In the genomic region with DNA sequence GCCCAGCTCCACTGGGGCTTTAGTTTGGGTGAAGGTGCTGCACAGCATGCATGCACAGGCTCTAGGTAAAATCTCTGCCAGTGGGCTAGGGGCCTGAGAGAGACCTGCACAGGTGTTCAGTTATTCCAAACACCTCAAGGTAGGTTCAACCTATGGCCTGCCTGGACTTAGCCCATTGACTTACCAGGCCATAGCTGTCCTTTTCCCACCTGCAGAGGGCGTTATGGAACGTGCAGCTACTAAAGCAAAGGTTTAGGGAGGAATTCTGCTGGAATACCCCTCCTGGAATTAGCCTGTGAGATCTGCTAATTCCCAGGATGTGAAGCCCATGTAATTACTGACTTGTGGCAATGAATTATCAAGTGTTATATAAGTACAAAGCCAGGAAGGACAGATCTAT, we compare ENCODE assay signal across 13 cellular contexts. TPM values are rescaled to one million over a fixed set of nuclear protein-coding genes. Genes with fewer than 3 reads are reported as not detected.
DNase-seq lines count a peak whose midpoint lies in the region; ATAC-seq and TF ChIP-seq lines count a peak whose summit lies in the region.
"Had no signal": no experiment of that assay in that cellular context is flagged by ENCODE, and none has a peak within 500 bp of the region (broad histone marks: within the 10 kb centered on the region; RNA-seq: fewer than 3 reads in every experiment).

No MANE protein-coding gene starts in this region.

- in situ Hi-C loops in SK-MEL-5 (cut with HindIII; ENCODE audit: low pct_unique_long_range_greater_than_20kb, low sequenced_read_pairs), result no loop called here

- CTCF ChIA-PET in activated CD8-positive, alpha-beta T cell treated with anti-CD3 and anti-CD28 coated beads for 36 hours (lab: Charles Lee), result interaction anchor here (1.2 kb wide), 1 partner anchor 13 kb away, joined by 3 read pairs; no protein-coding TSS in a partner anchor

- H3K9me3 Mint-ChIP-seq in activated CD8-positive, alpha-beta T cell treated with anti-CD3 and anti-CD28 coated beads for 36 hours, result no peaks in the 10 kb centered on the region

- TF ChIP-seq CTCF in AG10803 (conservative IDR thresholded peaks at IDR 0.05; ENCODE audit: low read length) (0 out of 2 replicates have a peak, but pooled peaks have one; percentile 3), GM12865 (IDR thresholded peaks at IDR 0.05; ENCODE audit: insufficient read depth, low read depth, low read length, missing control alignments) (peak; percentile 15)
- TF ChIP-seq CTCF in activated CD8-positive, alpha-beta T cell treated with anti-CD3 and anti-CD28 coated beads for 36 hours (IDR thresholded peaks at IDR 0.05), result no peak

- no peaks in the 10 kb centered on the region for H3K36me3 Mint-ChIP-seq in activated CD8-positive, alpha-beta T cell treated with anti-CD3 and anti-CD28 coated beads for 36 hours (ENCODE audit: low read depth)

- peaks cover 33% of the 10 kb centered on the region for H3K27me3 Mint-ChIP-seq in activated CD8-positive, alpha-beta T cell treated with anti-CD3 and anti-CD28 coated beads for 36 hours

- H3K4me3 Mint-ChIP-seq in activated CD8-positive, alpha-beta T cell treated with anti-CD3 and anti-CD28 coated beads for 36 hours, result no peak overlapping the region

- no peak for DNase-seq in AG10803 (ENCODE audit: low read depth)
- DNase-seq in GM12865 (ENCODE audit: low read depth), result no peak
- DNase-seq in SK-MEL-5 (ENCODE audit: low read depth, low spot score), result peak; percentile 64
- DNase-seq in iPS DF 19.7 (ENCODE audit: low read depth, low spot score), result peak; percentile 50
- DNase-seq in activated CD8-positive, alpha-beta T cell treated with anti-CD3 and anti-CD28 coated beads for 36 hours, result no peak
- DNase-seq in amniotic stem cell (lab: John Stamatoyannopoulos, UW), result no peak
- DNase-seq: activated CD4-positive, CD25-positive, alpha-beta regulatory T cell; HCEC 1CT; NCI-H2171 treated with DMSO at 0.1 percent for 48 hours had no signal

- no peak for ATAC-seq in GM21529 (IDR thresholded peaks at IDR 0.05; ENCODE audit: unreplicated experiment)
- ATAC-seq in activated CD8-positive, alpha-beta T cell treated with anti-CD3 and anti-CD28 coated beads for 36 hours, result no peak
- no peak for ATAC-seq in HG03520 (IDR thresholded peaks at IDR 0.05; ENCODE audit: unreplicated experiment)
- ATAC-seq: left lobe of liver had no signal

- H3K4me3 ChIP-seq in AG10803 (ENCODE audit: low read length) (no peak overlapping the region), GM12865 (ENCODE audit: low read depth, low read length) (no peak overlapping the region)

- H3K4me1 Mint-ChIP-seq in activated CD8-positive, alpha-beta T cell treated with anti-CD3 and anti-CD28 coated beads for 36 hours (ENCODE audit: low read depth), result peaks cover 5% of the 10 kb centered on the region

- intact Hi-C loops in activated CD8-positive, alpha-beta T cell treated with anti-CD3 and anti-CD28 coated beads for 36 hours (cut with micrococcal nuclease), result no loop called here

- POLR2A ChIA-PET in activated CD8-positive, alpha-beta T cell treated with anti-CD3 and anti-CD28 coated beads for 36 hours (lab: Charles Lee), result no interaction called here

- no peak overlapping the region for H3K27ac Mint-ChIP-seq in activated CD8-positive, alpha-beta T cell treated with anti-CD3 and anti-CD28 coated beads for 36 hours

RNA-seq across cellular contexts. Expression of a gene that starts 3.6 kb away (rescaled TPM):
- total RNA-seq in SK-MEL-5 (2014; rRNA removed; shearing (Covaris generic)), result not detected in 2 replicates
- not detected in 2 replicates for polyA plus RNA-seq in SK-MEL-5 (2015; cell fraction: cytosol; rRNA removed)
- not detected in 2 replicates for polyA plus RNA-seq in SK-MEL-5 (2015; cell fraction: nucleus; rRNA removed)
- total RNA-seq in activated CD8-positive, alpha-beta T cell treated with anti-CD3 and anti-CD28 coated beads for 36 hours, result not detected
- total RNA-seq: fibroblast of lung, left lobe of liver had no signal
- polyA plus RNA-seq: fibroblast of lung had no signal

Comparison
In these comparisons a context has a peak if more than half of its experiments do, and no peak if none do; other contexts are left out.
1. DNase-seq: peak in SK-MEL-5 (single experiment) and iPS DF 19.7 (single experiment); none in AG10803 (single experiment), GM12865 (single experiment), activated CD8-positive, alpha-beta T cell treated with anti-CD3 and anti-CD28 coated beads for 36 hours (single experiment) and amniotic stem cell (single experiment).